In the genomic region with DNA sequence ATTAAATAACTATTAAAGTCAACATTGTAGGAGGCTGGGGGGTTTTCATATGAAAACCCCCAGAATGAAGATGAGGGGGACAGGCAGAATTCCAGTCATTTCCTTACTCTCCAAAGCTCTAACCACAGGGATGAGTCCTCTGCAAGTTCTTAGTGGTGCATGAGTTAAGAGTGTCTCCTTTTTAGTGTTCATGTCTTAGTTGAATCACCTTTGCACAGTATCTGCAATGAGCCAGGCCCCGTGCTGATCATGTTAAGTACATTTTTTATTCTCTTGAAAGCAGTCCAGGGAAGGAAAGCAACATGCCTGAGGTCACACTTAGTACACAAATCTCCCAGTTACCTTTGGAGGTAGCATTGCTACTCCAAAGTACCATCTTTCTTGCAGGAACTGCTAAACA, we compare ENCODE assay signal across 26 cellular contexts. TPM values are rescaled to one million over a fixed set of nuclear protein-coding genes. Genes with fewer than 3 reads are reported as not detected.
"Had no signal": no experiment of that assay in that cellular context is flagged by ENCODE, and none has a peak within 500 bp of the region (broad histone marks: within the 10 kb centered on the region; RNA-seq: fewer than 3 reads in every experiment).

No MANE protein-coding gene starts in this region.

- H3K27ac ChIP-seq: colonic mucosa, esophagus muscularis mucosa, gastroesophageal sphincter, heart left ventricle, pancreas, psoas muscle, right atrium auricular region, skin epidermis had no signal

- H3K4me3 ChIP-seq: colonic mucosa, esophagus muscularis mucosa, gastroesophageal sphincter, heart left ventricle, pancreas, psoas muscle, right atrium auricular region, skin epidermis had no signal

- DNase-seq: activated CD4-positive, alpha-beta T cell treated with anti-CD3 and anti-CD28 coated beads, Interleukin-2, amount 10 ng/mL, durations not matched to agents 7 days and 5 days; activated CD4-positive, CD25-positive, alpha-beta regulatory T cell; activated CD8-positive, alpha-beta T cell treated with anti-CD3 and anti-CD28 coated beads, Interleukin-2, amount 10 ng/mL, durations not matched to agents 7 days and 5 days; activated naive CD4-positive, alpha-beta T cell; activated naive CD8-positive, alpha-beta T cell treated with anti-CD3 and anti-CD28 coated beads, Interleukin-2, amount 10 ng/mL, durations not matched to agents 7 days and 5 days; amniotic stem cell; colonic mucosa; heart left ventricle; left ventricle myocardium superior; mammary epithelial cell; midbrain; nephron progenitor cell; pancreas; psoas muscle; stimulated activated CD8-positive, alpha-beta memory T cell treated with anti-CD3 and anti-CD28 coated beads, Interleukin-4, amount 100 ng/mL, for 48 hours; stimulated activated naive CD8-positive, alpha-beta T cell treated with anti-CD3 and anti-CD28 coated beads, Interleukin-15, Interleukin-2, amounts not matched to agents 100 U/mL and 50 U/mL, for 24 hours had no signal

- H3K9me3 ChIP-seq: colonic mucosa, esophagus muscularis mucosa, gastroesophageal sphincter, heart left ventricle, pancreas, psoas muscle, right atrium auricular region had no signal

- H3K36me3 Mint-ChIP-seq: activated naive CD8-positive, alpha-beta T cell treated with anti-CD3 and anti-CD28 coated beads, Interleukin-2, amount 10 ng/mL, durations not matched to agents 7 days and 5 days had no signal

- H3K27me3 ChIP-seq: colonic mucosa, heart left ventricle, pancreas, right atrium auricular region had no signal

- H3K4me1 ChIP-seq: colonic mucosa, gastroesophageal sphincter, pancreas, right atrium auricular region had no signal

- H3K4me3 Mint-ChIP-seq: activated CD4-positive, alpha-beta T cell treated with anti-CD3 and anti-CD28 coated beads, Interleukin-2, amount 10 ng/mL, durations not matched to agents 7 days and 5 days; activated CD8-positive, alpha-beta T cell treated with anti-CD3 and anti-CD28 coated beads, Interleukin-2, amount 10 ng/mL, durations not matched to agents 7 days and 5 days; activated naive CD8-positive, alpha-beta T cell treated with anti-CD3 and anti-CD28 coated beads, Interleukin-2, amount 10 ng/mL, durations not matched to agents 7 days and 5 days; nephron progenitor cell; T-helper 1 cell treated with Interleukin-12 subunit alpha and Interleukin-12 subunit beta and Interleukin-4 antibody, amounts not matched to agents 30 μg/mL and 1 μg/mL, for 36 hours had no signal

- ATAC-seq: activated CD8-positive, alpha-beta T cell treated with anti-CD3 and anti-CD28 coated beads, Interleukin-2, amount 10 ng/mL, durations not matched to agents 7 days and 5 days; gastroesophageal sphincter; heart left ventricle; left ventricle myocardium superior; pancreas; psoas muscle; stimulated activated naive CD8-positive, alpha-beta T cell treated with anti-CD3 and anti-CD28 coated beads, Interleukin-15, Interleukin-2, amounts not matched to agents 100 U/mL and 50 U/mL, for 24 hours had no signal

- H3K27ac Mint-ChIP-seq: activated CD4-positive, alpha-beta T cell treated with anti-CD3 and anti-CD28 coated beads, Interleukin-2, amount 10 ng/mL, durations not matched to agents 7 days and 5 days; activated CD8-positive, alpha-beta T cell treated with anti-CD3 and anti-CD28 coated beads, Interleukin-2, amount 10 ng/mL, durations not matched to agents 7 days and 5 days; activated naive CD8-positive, alpha-beta T cell treated with anti-CD3 and anti-CD28 coated beads, Interleukin-2, amount 10 ng/mL, durations not matched to agents 7 days and 5 days; activated T-helper 2 cell treated with anti-CD3 and anti-CD28 coated beads, Interferon-gamma antibody, Interleukin-2, Interleukin-4, amounts not matched to agents 10 μg/mL and 5 μg/mL and 100 μg/mL, durations not matched to agents 14 hours and 24 hours and 36 hours; nephron progenitor cell; T-helper 1 cell treated with Interleukin-12 subunit alpha and Interleukin-12 subunit beta and Interleukin-4 antibody, amounts not matched to agents 30 μg/mL and 1 μg/mL, for 36 hours had no signal

- H3K9me3 Mint-ChIP-seq: activated CD4-positive, alpha-beta T cell treated with anti-CD3 and anti-CD28 coated beads, Interleukin-2, amount 10 ng/mL, durations not matched to agents 7 days and 5 days; activated naive CD8-positive, alpha-beta T cell treated with anti-CD3 and anti-CD28 coated beads, Interleukin-2, amount 10 ng/mL, durations not matched to agents 7 days and 5 days; activated T-helper 2 cell treated with anti-CD3 and anti-CD28 coated beads, Interferon-gamma antibody, Interleukin-2, Interleukin-4, amounts not matched to agents 10 μg/mL and 5 μg/mL and 100 μg/mL, durations not matched to agents 14 hours and 24 hours and 36 hours; nephron progenitor cell; T-helper 1 cell treated with Interleukin-12 subunit alpha and Interleukin-12 subunit beta and Interleukin-4 antibody, amounts not matched to agents 30 μg/mL and 1 μg/mL, for 36 hours had no signal

- H3K36me3 ChIP-seq: colonic mucosa, esophagus muscularis mucosa, gastroesophageal sphincter, heart left ventricle, pancreas, right atrium auricular region had no signal

RNA-seq across cellular contexts. Expression of a gene that starts 25.7 kb away (rescaled TPM):
- total RNA-seq: activated CD4-positive, alpha-beta T cell treated with anti-CD3 and anti-CD28 coated beads, Interleukin-2, amount 10 ng/mL, durations not matched to agents 7 days and 5 days; activated CD8-positive, alpha-beta T cell treated with anti-CD3 and anti-CD28 coated beads, Interleukin-2, amount 10 ng/mL, durations not matched to agents 7 days and 5 days; activated naive CD8-positive, alpha-beta T cell treated with anti-CD3 and anti-CD28 coated beads, Interleukin-2, amount 10 ng/mL, durations not matched to agents 7 days and 5 days; activated T-helper 2 cell treated with anti-CD3 and anti-CD28 coated beads, Interferon-gamma antibody, Interleukin-2, Interleukin-4, amounts not matched to agents 10 μg/mL and 5 μg/mL and 100 μg/mL, durations not matched to agents 14 hours and 24 hours and 36 hours; bronchial epithelial cell; colonic mucosa; esophagus muscularis mucosa; gastroesophageal sphincter; heart left ventricle; left ventricle myocardium superior; mammary epithelial cell; pancreas; psoas muscle; right atrium auricular region; subcutaneous adipose tissue; ureter had no signal
- polyA plus RNA-seq: heart left ventricle, mammary epithelial cell, pancreas, psoas muscle, thymus had no signal
